12 cellular contexts compared by ENCODE assay signal in the genomic region with DNA sequence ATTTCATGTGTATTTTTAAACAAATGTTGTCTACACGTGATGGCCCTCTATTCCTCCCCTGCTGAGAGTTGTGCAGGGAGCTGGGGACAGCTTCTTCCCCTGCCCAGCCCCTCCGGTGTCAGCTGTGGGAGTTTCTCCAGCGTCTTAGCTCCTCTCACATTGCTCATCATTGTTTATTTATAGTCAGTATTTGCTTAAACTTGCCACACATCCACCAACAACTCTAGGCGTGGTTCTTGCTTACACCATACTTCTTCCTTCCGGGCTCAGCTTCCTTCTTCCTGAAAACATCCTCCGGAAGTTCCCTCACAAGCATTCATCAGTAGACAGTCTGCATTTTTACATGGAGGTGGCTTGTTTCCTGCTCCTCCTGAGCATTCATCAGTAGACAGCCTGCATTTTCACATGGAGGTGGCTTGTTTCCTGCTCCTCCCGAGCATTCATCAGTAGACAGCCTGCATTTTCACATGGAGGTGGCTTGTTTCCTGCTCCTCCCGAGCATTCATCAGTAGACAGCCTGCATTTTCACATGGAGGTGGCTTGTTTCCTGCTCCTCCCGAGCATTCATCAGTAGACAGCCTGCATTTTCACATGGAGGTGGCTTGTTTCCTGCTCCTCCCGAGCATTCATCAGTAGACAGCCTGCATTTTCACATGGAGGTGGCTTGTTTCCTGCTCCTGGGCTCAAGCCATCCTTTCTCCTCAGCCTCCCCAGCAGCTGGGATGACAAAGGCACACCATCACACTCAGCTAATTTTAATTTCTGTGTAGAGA. TPM values are rescaled to one million over a fixed set of nuclear protein-coding genes. Genes with fewer than 3 reads are reported as not detected.
DNase-seq lines count a peak whose midpoint lies in the region; ATAC-seq, FAIRE-seq and TF ChIP-seq lines count a peak whose summit lies in the region.
"Not testable (repeated sequence)": the region's sequence is repeated elsewhere in the genome, so short reads cannot be mapped to it uniquely, and the experiment has no call there.
"Had no signal": no experiment of that assay in that cellular context is flagged by ENCODE, and none has a peak within 500 bp of the region (broad histone marks: within the 10 kb centered on the region; RNA-seq: fewer than 3 reads in every experiment).

No MANE protein-coding gene starts in this region.

- not testable (repeated sequence) for H3K36me3 Mint-ChIP-seq in CD8-positive, alpha-beta T cell; T-helper 17 cell (ENCODE audit: low read depth); naive thymus-derived CD8-positive, alpha-beta T cell
- H3K36me3 Mint-ChIP-seq in activated naive CD4-positive, alpha-beta T cell treated with anti-CD3 and anti-CD28 coated beads, Interleukin-2, amount 10 ng/mL, durations not matched to agents 7 days and 5 days: peaks cover 11% of the 10 kb centered on the region

- H3K79me2 ChIP-seq in keratinocyte (ENCODE audit: control insufficient read depth, insufficient read depth, low read length): not testable (repeated sequence)

- not testable (repeated sequence) for H3K27me3 Mint-ChIP-seq in CD8-positive, alpha-beta T cell (ENCODE audit: low read depth); T-helper 17 cell
- H3K27me3 Mint-ChIP-seq in activated naive CD4-positive, alpha-beta T cell treated with anti-CD3 and anti-CD28 coated beads, Interleukin-2, amount 10 ng/mL, durations not matched to agents 7 days and 5 days: peaks cover 44% of the 10 kb centered on the region
- peaks cover 12 to 52% (median 25%) of the 10 kb centered on the region in 5 donors for H3K27me3 Mint-ChIP-seq in naive thymus-derived CD8-positive, alpha-beta T cell

- DNase-seq in CD8-positive, alpha-beta T cell; T-helper 17 cell; effector memory CD4-positive, alpha-beta T cell; keratinocyte (ENCODE audit: low read depth, low spot score); upper lobe of right lung: not testable (repeated sequence)
- DNase-seq in MV-4-11 (lab: John Stamatoyannopoulos, UW): peak; percentile 82
- DNase-seq in activated naive CD4-positive, alpha-beta T cell treated with anti-CD3 and anti-CD28 coated beads, Interleukin-2, amount 10 ng/mL, durations not matched to agents 7 days and 5 days: peak; percentile 43
- DNase-seq in naive thymus-derived CD8-positive, alpha-beta T cell: peak in 1 of 10 donors; percentile 13

- H4K20me1 ChIP-seq in keratinocyte (ENCODE audit: control insufficient read depth, extremely low read depth, insufficient read depth, low read length): not testable (repeated sequence)

- peak overlapping the region; percentile 54 for H3K4me3 Mint-ChIP-seq in CD8-positive, alpha-beta T cell
- H3K4me3 Mint-ChIP-seq in T-helper 17 cell: peak overlapping the region; percentile 63
- H3K4me3 Mint-ChIP-seq in activated naive CD4-positive, alpha-beta T cell treated with anti-CD3 and anti-CD28 coated beads, Interleukin-2, amount 10 ng/mL, durations not matched to agents 7 days and 5 days: peak overlapping the region; percentile 43
- H3K4me3 Mint-ChIP-seq in naive thymus-derived CD8-positive, alpha-beta T cell: peak overlapping the region; percentile 37 to 82 (median 72)

- H3K4me1 ChIP-seq in CD8-positive, alpha-beta T cell (ENCODE audit: insufficient read depth, low read length): peaks cover 26% of the 10 kb centered on the region
- peaks cover 21% of the 10 kb centered on the region for H3K4me1 ChIP-seq in effector memory CD4-positive, alpha-beta T cell (ENCODE audit: control insufficient read depth, insufficient read depth, low read length, poor library complexity, severe bottlenecking)
- not testable (repeated sequence) for H3K4me1 ChIP-seq in keratinocyte (ENCODE audit: control insufficient read depth, extremely low read depth, insufficient read depth, low read length); upper lobe of right lung

- CTCF ChIA-PET in CD8-positive, alpha-beta T cell (lab: Charles Lee): interaction anchor here (0.7 to 3.2 kb wide), 6 partner anchors 10 to 50 kb away, joined by 3 to 25 read pairs (median 3); no protein-coding TSS in a partner anchor
- CTCF ChIA-PET in activated naive CD4-positive, alpha-beta T cell treated with anti-CD3 and anti-CD28 coated beads, Interleukin-2, amount 10 ng/mL, durations not matched to agents 7 days and 5 days (lab: Charles Lee): interaction anchor here (1.0 to 2.6 kb wide), 2 partner anchors 15 to 137 kb away, joined by 3 to 14 read pairs; no protein-coding TSS in a partner anchor

- H3K4me1 Mint-ChIP-seq in CD8-positive, alpha-beta T cell (ENCODE audit: low read depth): peaks cover 29% of the 10 kb centered on the region
- H3K4me1 Mint-ChIP-seq in T-helper 17 cell: peaks cover 16% of the 10 kb centered on the region
- peaks cover 15% of the 10 kb centered on the region for H3K4me1 Mint-ChIP-seq in activated naive CD4-positive, alpha-beta T cell treated with anti-CD3 and anti-CD28 coated beads, Interleukin-2, amount 10 ng/mL, durations not matched to agents 7 days and 5 days
- peaks cover 10 to 32% (median 25%) of the 10 kb centered on the region in 4 donors for H3K4me1 Mint-ChIP-seq in naive thymus-derived CD8-positive, alpha-beta T cell

- H3K9me3 ChIP-seq in CD8-positive, alpha-beta T cell (ENCODE audit: low read length); T-helper 17 cell (ENCODE audit: control insufficient read depth, low read length, poor library complexity, severe bottlenecking); effector memory CD4-positive, alpha-beta T cell (ENCODE audit: control insufficient read depth, low read length); keratinocyte (ENCODE audit: control insufficient read depth, low read depth, low read length); upper lobe of right lung: not testable (repeated sequence)

- H3K9me3 Mint-ChIP-seq in CD8-positive, alpha-beta T cell; naive thymus-derived CD8-positive, alpha-beta T cell: not testable (repeated sequence)
- H3K9me3 Mint-ChIP-seq in activated naive CD4-positive, alpha-beta T cell treated with anti-CD3 and anti-CD28 coated beads, Interleukin-2, amount 10 ng/mL, durations not matched to agents 7 days and 5 days: peaks cover 12% of the 10 kb centered on the region

- H3K4me2 ChIP-seq in keratinocyte (ENCODE audit: control insufficient read depth, extremely low read depth, insufficient read depth, low read depth, low read length): peak overlapping the region; percentile 17

- H3K27me3 ChIP-seq in CD8-positive, alpha-beta T cell (ENCODE audit: insufficient read depth, low read length); effector memory CD4-positive, alpha-beta T cell (replicated peaks; ENCODE audit: control insufficient read depth, insufficient read depth, low read length, poor library complexity, severe bottlenecking); keratinocyte (ENCODE audit: control insufficient read depth, extremely low read depth, insufficient read depth, low read length); upper lobe of right lung: not testable (repeated sequence)

- POLR2A ChIA-PET in CD8-positive, alpha-beta T cell (lab: Charles Lee): interaction anchor here (0.6 to 1.1 kb wide), 2 partner anchors 10 to 14 kb away, joined by 3 to 7 read pairs; no protein-coding TSS in a partner anchor
- POLR2A ChIA-PET in naive thymus-derived CD8-positive, alpha-beta T cell (lab: Charles Lee): interaction anchor here (1.3 to 1.7 kb wide), 3 partner anchors 15 to 42 kb away, joined by 3 to 5 read pairs (median 4); no protein-coding TSS in a partner anchor

- H2AFZ ChIP-seq in keratinocyte (ENCODE audit: control insufficient read depth, low read length): peak overlapping the region; percentile 35

- peak; percentile 5 for FAIRE-seq in keratinocyte (lab: Jason Lieb, UNC)

- not testable (repeated sequence) for H3K27ac ChIP-seq in CD8-positive, alpha-beta T cell (ENCODE audit: low read depth, low read length); keratinocyte (ENCODE audit: control insufficient read depth, insufficient read depth, low read length); upper lobe of right lung
- peak overlapping the region; percentile 18 for H3K27ac ChIP-seq in effector memory CD4-positive, alpha-beta T cell (ENCODE audit: insufficient read depth, low read length, poor library complexity, severe bottlenecking)

- not testable (repeated sequence) for H3K9me1 ChIP-seq in keratinocyte (ENCODE audit: control insufficient read depth, extremely low read depth, insufficient read depth, low read length)

- H3K9ac ChIP-seq in keratinocyte (ENCODE audit: control insufficient read depth, extremely low read depth, insufficient read depth, low read length): not testable (repeated sequence)

- not testable (repeated sequence) for TF ChIP-seq CTCF in CD8-positive, alpha-beta T cell (IDR thresholded peaks at IDR 0.05); keratinocyte (optimal IDR thresholded peaks at IDR 0.05 in 1 of 3, IDR thresholded peaks at IDR 0.05 in 1 of 3, conservative IDR thresholded peaks at IDR 0.05 in 1 of 3; ENCODE audit: extremely low read depth in 1 of 3, insufficient read depth in 2 of 3, low read length in 3 of 3); upper lobe of right lung (IDR thresholded peaks at IDR 0.05)

- dilution Hi-C loops in keratinocyte (cut with MboI; ENCODE audit: extremely low pct_ligation_motif_present, low sequenced_read_pairs): not testable (repeated sequence)

- H3K36me3 ChIP-seq in CD8-positive, alpha-beta T cell (ENCODE audit: insufficient read depth, low read length); effector memory CD4-positive, alpha-beta T cell (ENCODE audit: control insufficient read depth, insufficient read depth, low read length); keratinocyte (ENCODE audit: control insufficient read depth in 2 of 2, extremely low read depth in 1 of 2, insufficient read depth in 2 of 2, low read length in 2 of 2); upper lobe of right lung: not testable (repeated sequence)

- H3K4me3 ChIP-seq in CD8-positive, alpha-beta T cell (ENCODE audit: low read depth, low read length): peak overlapping the region; percentile 11
- H3K4me3 ChIP-seq in effector memory CD4-positive, alpha-beta T cell (ENCODE audit: insufficient read depth, low read depth, low read length, poor library complexity, severe bottlenecking); keratinocyte (ENCODE audit: control insufficient read depth in 2 of 3, extremely low read depth in 1 of 3, insufficient read depth in 2 of 3, low read depth in 1 of 3, low read length in 3 of 3); upper lobe of right lung: not testable (repeated sequence)

- intact Hi-C loops in CD8-positive, alpha-beta T cell (cut with DNase I, micrococcal nuclease); upper lobe of right lung (cut with DNase I): not testable (repeated sequence)

- ATAC-seq in CD8-positive, alpha-beta T cell: peak; percentile 73
- ATAC-seq in T-helper 17 cell: peak; percentile 79
- peak; percentile 44 to 54 for ATAC-seq in naive thymus-derived CD8-positive, alpha-beta T cell
- ATAC-seq in upper lobe of right lung: peak; percentile 85

- peak overlapping the region; percentile 85 for H3K27ac Mint-ChIP-seq in CD8-positive, alpha-beta T cell
- H3K27ac Mint-ChIP-seq in T-helper 17 cell: peak overlapping the region; percentile 83
- H3K27ac Mint-ChIP-seq in activated naive CD4-positive, alpha-beta T cell treated with anti-CD3 and anti-CD28 coated beads, Interleukin-2, amount 10 ng/mL, durations not matched to agents 7 days and 5 days: peak overlapping the region; percentile 93
- peak overlapping the region in 9 of 10 donors; percentile 81 to 90 (median 83) for H3K27ac Mint-ChIP-seq in naive thymus-derived CD8-positive, alpha-beta T cell

RNA-seq across cellular contexts. Expression of gene KRTAP5-1, which starts 4.3 kb away (rescaled TPM):
- total RNA-seq in CD8-positive, alpha-beta T cell: not detected
- total RNA-seq in T-helper 17 cell (not detected), upper lobe of right lung (not detected)
- polyA plus RNA-seq in keratinocyte: not detected in 3 replicates
- not detected for polyA plus RNA-seq in keratinocyte (2011; ENCODE audit: low read depth)
- polyA plus RNA-seq in keratinocyte (2011; cell fraction: cytosol; rRNA removed): not detected in 2 replicates
- polyA plus RNA-seq in keratinocyte (2011; cell fraction: nucleus; rRNA removed): not detected in 2 replicates
- not detected in 2 replicates for polyA plus RNA-seq in keratinocyte (2012; ENCODE audit: low replicate concordance)
- not detected in 3 replicates for polyA minus RNA-seq in keratinocyte
- polyA minus RNA-seq in keratinocyte (2011; cell fraction: cytosol; rRNA and poly(A)+ RNA removed): not detected
- not detected in 2 replicates for polyA minus RNA-seq in keratinocyte (2011; cell fraction: nucleus; rRNA and poly(A)+ RNA removed)
- total RNA-seq in naive thymus-derived CD8-positive, alpha-beta T cell: not detected
- polyA plus RNA-seq in naive thymus-derived CD8-positive, alpha-beta T cell: not detected
- total RNA-seq: activated CD8-positive, alpha-beta memory T cell treated with anti-CD3 and anti-CD28 coated beads for 36 hours; dorsolateral prefrontal cortex; left cardiac atrium; renal cortical epithelial cell had no signal

RNA-seq across cellular contexts. Expression of gene KRTAP5-2, which starts 8.7 kb away (rescaled TPM):
- total RNA-seq in CD8-positive, alpha-beta T cell: not detected
- not detected for total RNA-seq in T-helper 17 cell
- polyA plus RNA-seq in keratinocyte: not detected in 3 replicates
- not detected for polyA plus RNA-seq in keratinocyte (2011; ENCODE audit: low read depth)
- polyA plus RNA-seq in keratinocyte (2011; cell fraction: cytosol; rRNA removed): not detected in 2 replicates
- polyA plus RNA-seq in keratinocyte (2011; cell fraction: nucleus; rRNA removed): not detected in 2 replicates
- polyA plus RNA-seq in keratinocyte (2012; ENCODE audit: low replicate concordance): not detected in 2 replicates
- polyA minus RNA-seq in keratinocyte: not detected in 3 replicates
- polyA minus RNA-seq in keratinocyte (2011; cell fraction: cytosol; rRNA and poly(A)+ RNA removed): not detected
- polyA minus RNA-seq in keratinocyte (2011; cell fraction: nucleus; rRNA and poly(A)+ RNA removed): not detected in 2 replicates
- total RNA-seq in naive thymus-derived CD8-positive, alpha-beta T cell: not detected
- polyA plus RNA-seq in naive thymus-derived CD8-positive, alpha-beta T cell: not detected
- total RNA-seq in upper lobe of right lung: not detected
- total RNA-seq: activated CD8-positive, alpha-beta memory T cell treated with anti-CD3 and anti-CD28 coated beads for 36 hours; left cardiac atrium; renal cortical epithelial cell had no signal

RNA-seq across cellular contexts. Expression of gene DUSP8, which starts 17.3 kb away (rescaled TPM):
- 100 to 1,000 TPM; 123 to 130 TPM for total RNA-seq in CD8-positive, alpha-beta T cell
- total RNA-seq in T-helper 17 cell (10 to 100 TPM; 79.5 to 90.1 TPM), upper lobe of right lung (18.0 TPM)
- polyA plus RNA-seq in keratinocyte: 0.58 to 1.7 TPM (median 1.3 TPM) in 3 replicates
- 1.7 TPM for polyA plus RNA-seq in keratinocyte (2011; ENCODE audit: low read depth)
- polyA plus RNA-seq in keratinocyte (2011; cell fraction: cytosol; rRNA removed): 1.7 and 2.5 TPM in 2 replicates
- 5.6 and 7.0 TPM in 2 replicates for polyA plus RNA-seq in keratinocyte (2011; cell fraction: nucleus; rRNA removed)
- 1.0 and 4.9 TPM in 2 replicates for polyA plus RNA-seq in keratinocyte (2012; ENCODE audit: low replicate concordance)
- polyA minus RNA-seq in keratinocyte: 0.43 to 2.8 TPM (median 1.3 TPM) in 3 replicates
- polyA minus RNA-seq in keratinocyte (2011; cell fraction: cytosol; rRNA and poly(A)+ RNA removed): 4.0 TPM
- 1.5 and 1.6 TPM in 2 replicates for polyA minus RNA-seq in keratinocyte (2011; cell fraction: nucleus; rRNA and poly(A)+ RNA removed)
- 1 to 10 TPM; 3.1 to 5.1 TPM for total RNA-seq in naive thymus-derived CD8-positive, alpha-beta T cell
- polyA plus RNA-seq in naive thymus-derived CD8-positive, alpha-beta T cell: under 1 TPM in 2 of 3 donors, not detected in 1; 0.17 to 0.39 TPM

RNA-seq across cellular contexts. Expression of gene KRTAP5-3, which starts 18.9 kb away (rescaled TPM):
- total RNA-seq in CD8-positive, alpha-beta T cell: not detected
- total RNA-seq in T-helper 17 cell (not detected), upper lobe of right lung (not detected)
- not detected in 3 replicates for polyA plus RNA-seq in keratinocyte
- polyA plus RNA-seq in keratinocyte (2011; ENCODE audit: low read depth): not detected
- polyA plus RNA-seq in keratinocyte (2011; cell fraction: cytosol; rRNA removed): not detected in 2 replicates
- polyA plus RNA-seq in keratinocyte (2011; cell fraction: nucleus; rRNA removed): not detected in 2 replicates
- not detected in 2 replicates for polyA plus RNA-seq in keratinocyte (2012; ENCODE audit: low replicate concordance)
- not detected in 3 replicates for polyA minus RNA-seq in keratinocyte
- not detected for polyA minus RNA-seq in keratinocyte (2011; cell fraction: cytosol; rRNA and poly(A)+ RNA removed)
- not detected in 2 replicates for polyA minus RNA-seq in keratinocyte (2011; cell fraction: nucleus; rRNA and poly(A)+ RNA removed)
- total RNA-seq in naive thymus-derived CD8-positive, alpha-beta T cell: not detected
- polyA plus RNA-seq in naive thymus-derived CD8-positive, alpha-beta T cell: not detected
- total RNA-seq: activated CD8-positive, alpha-beta memory T cell treated with anti-CD3 and anti-CD28 coated beads for 36 hours; dorsolateral prefrontal cortex; left cardiac atrium; renal cortical epithelial cell had no signal

RNA-seq across cellular contexts. Expression of gene KRTAP5-4, which starts 32.6 kb away (rescaled TPM):
- not detected for total RNA-seq in CD8-positive, alpha-beta T cell
- not detected for total RNA-seq in T-helper 17 cell
- not detected in 3 replicates for polyA plus RNA-seq in keratinocyte
- not detected for polyA plus RNA-seq in keratinocyte (2011; ENCODE audit: low read depth)
- not detected in 2 replicates for polyA plus RNA-seq in keratinocyte (2011; cell fraction: cytosol; rRNA removed)
- polyA plus RNA-seq in keratinocyte (2011; cell fraction: nucleus; rRNA removed): not detected in 2 replicates
- polyA plus RNA-seq in keratinocyte (2012; ENCODE audit: low replicate concordance): not detected in 2 replicates
- polyA minus RNA-seq in keratinocyte: not detected in 3 replicates
- not detected for polyA minus RNA-seq in keratinocyte (2011; cell fraction: cytosol; rRNA and poly(A)+ RNA removed)
- polyA minus RNA-seq in keratinocyte (2011; cell fraction: nucleus; rRNA and poly(A)+ RNA removed): not detected in 2 replicates
- not detected for total RNA-seq in naive thymus-derived CD8-positive, alpha-beta T cell
- not detected for polyA plus RNA-seq in naive thymus-derived CD8-positive, alpha-beta T cell
- total RNA-seq in upper lobe of right lung: not detected
- total RNA-seq: activated CD8-positive, alpha-beta memory T cell treated with anti-CD3 and anti-CD28 coated beads for 36 hours; dorsolateral prefrontal cortex; left cardiac atrium; renal cortical epithelial cell had no signal
